Comparison of ENCODE assay signal across 8 cellular contexts in genomic region chr14:35385042-35385839, GRCh38. TPM values are rescaled to one million over a fixed set of nuclear protein-coding genes. Genes with fewer than 3 reads are reported as not detected.
DNase-seq lines count a peak whose midpoint lies in the region; ATAC-seq and TF ChIP-seq lines count a peak whose summit lies in the region.

No MANE protein-coding gene starts in this region.

- no peak for TF ChIP-seq EP300 in transverse colon (IDR thresholded peaks at IDR 0.05; ENCODE audit: low read depth)

- H3K4me3 Mint-ChIP-seq in activated CD4-positive, alpha-beta T cell treated with anti-CD3 and anti-CD28 coated beads for 36 hours: no peak overlapping the region

- in situ Hi-C loops in transverse colon (cut with MboI; ENCODE audit: low pct_ligation_motif_present in 1 of 4, low pct_unique_long_range_greater_than_20kb in 1 of 4, low sequenced_read_pairs in 3 of 4): no loop called here

- H3K4me1 Mint-ChIP-seq in activated CD4-positive, alpha-beta T cell treated with anti-CD3 and anti-CD28 coated beads for 36 hours: no peaks in the 10 kb centered on the region

- peak overlapping the region; percentile 42 for H3K4me3 ChIP-seq in coronary artery
- no peak overlapping the region for H3K4me3 ChIP-seq in transverse colon

- H3K36me3 Mint-ChIP-seq in activated CD4-positive, alpha-beta T cell treated with anti-CD3 and anti-CD28 coated beads for 36 hours (ENCODE audit: low read depth): no peaks in the 10 kb centered on the region

- WGBS in transverse colon (ENCODE audit: low coverage in 1 of 2), 2 donors: 60% methylated on average over 15 of the region's 15 CpGs; no CpG with 5 or more reads in 1 of the 2 donors

- H3K27me3 Mint-ChIP-seq in activated CD4-positive, alpha-beta T cell treated with anti-CD3 and anti-CD28 coated beads for 36 hours: no peaks in the 10 kb centered on the region

- no peak overlapping the region for H3K27ac Mint-ChIP-seq in activated CD4-positive, alpha-beta T cell treated with anti-CD3 and anti-CD28 coated beads for 36 hours

- TF ChIP-seq CTCF in coronary artery (IDR thresholded peaks at IDR 0.05) (no peak), transverse colon (IDR thresholded peaks at IDR 0.05) (no peak), GM10266 (IDR thresholded peaks at IDR 0.05; ENCODE audit: control insufficient read depth, insufficient read depth, low read depth, missing control alignments) (no peak)

- no peaks in the 10 kb centered on the region for H3K27me3 ChIP-seq in transverse colon

- H3K36me3 ChIP-seq in transverse colon: no peaks in the 10 kb centered on the region

- peak; percentile 19 for TF ChIP-seq POLR2A in transverse colon (IDR thresholded peaks at IDR 0.05)

- CTCF ChIA-PET in activated CD4-positive, alpha-beta T cell treated with anti-CD3 and anti-CD28 coated beads for 36 hours (lab: Charles Lee): interaction anchor here (0.6 kb wide), 1 partner anchor 119 kb away, joined by 3 read pairs; no protein-coding TSS in a partner anchor

- no peak for ATAC-seq in GM19035 (IDR thresholded peaks at IDR 0.05; ENCODE audit: unreplicated experiment)
- no peak for ATAC-seq in activated CD4-positive, alpha-beta T cell treated with anti-CD3 and anti-CD28 coated beads for 36 hours

- H3K9me3 ChIP-seq in transverse colon: no peaks in the 10 kb centered on the region

- peaks cover 21 to 48% (median 36%) of the 10 kb centered on the region in 4 donors for H3K4me1 ChIP-seq in transverse colon

- H3K27ac ChIP-seq in coronary artery: peak overlapping the region; percentile 83 to 91
- peak overlapping the region; percentile 83 to 92 (median 86) for H3K27ac ChIP-seq in transverse colon

- H3K9me3 Mint-ChIP-seq in activated CD4-positive, alpha-beta T cell treated with anti-CD3 and anti-CD28 coated beads for 36 hours (ENCODE audit: low read depth): no peaks in the 10 kb centered on the region

- intact Hi-C loops in transverse colon (cut with DNase I; ENCODE audit: low total_unique reads): no loop called here
- intact Hi-C loops in activated CD4-positive, alpha-beta T cell treated with anti-CD3 and anti-CD28 coated beads for 36 hours (cut with DNase I, micrococcal nuclease): no loop called here

- DNase-seq in DMS153 (lab: John Stamatoyannopoulos, UW): peak; percentile 78
- DNase-seq in NCI-H446 (lab: John Stamatoyannopoulos, UW): peak; percentile 44 to 93
- DNase-seq in coronary artery (ENCODE audit: low spot score): peak; percentile 94
- peak; percentile 85 for DNase-seq in medulla oblongata (ENCODE audit: extremely low spot score)
- DNase-seq in transverse colon: peak; percentile 75
- DNase-seq in GM10266 (ENCODE audit: extremely low spot score): no peak
- no peak for DNase-seq in activated CD4-positive, alpha-beta T cell treated with anti-CD3 and anti-CD28 coated beads for 36 hours

- POLR2A ChIA-PET in activated CD4-positive, alpha-beta T cell treated with anti-CD3 and anti-CD28 coated beads for 36 hours (lab: Charles Lee): no interaction called here

RNA-seq across cellular contexts. Expression of gene NFKBIA, which starts 19.3 kb away (rescaled TPM):
- total RNA-seq in transverse colon: 1,000 to 10,000 TPM in 1 of 4 donors, 100 to 1,000 TPM in 3; 362 to 1,916 (median 456) TPM
- 100 to 1,000 TPM; 264 to 298 TPM for total RNA-seq in activated CD4-positive, alpha-beta T cell treated with anti-CD3 and anti-CD28 coated beads for 36 hours

Comparison
In these comparisons a context has a peak if more than half of its experiments do, and no peak if none do; other contexts are left out.
1. DNase-seq: peak in DMS153 (single experiment), NCI-H446 (2 of 2), coronary artery (single experiment), medulla oblongata (single experiment) and transverse colon (single experiment); none in GM10266 (single experiment) and activated CD4-positive, alpha-beta T cell treated with anti-CD3 and anti-CD28 coated beads for 36 hours (single experiment).